Comparison of ENCODE assay signal across 13 cellular contexts in the genomic region with DNA sequence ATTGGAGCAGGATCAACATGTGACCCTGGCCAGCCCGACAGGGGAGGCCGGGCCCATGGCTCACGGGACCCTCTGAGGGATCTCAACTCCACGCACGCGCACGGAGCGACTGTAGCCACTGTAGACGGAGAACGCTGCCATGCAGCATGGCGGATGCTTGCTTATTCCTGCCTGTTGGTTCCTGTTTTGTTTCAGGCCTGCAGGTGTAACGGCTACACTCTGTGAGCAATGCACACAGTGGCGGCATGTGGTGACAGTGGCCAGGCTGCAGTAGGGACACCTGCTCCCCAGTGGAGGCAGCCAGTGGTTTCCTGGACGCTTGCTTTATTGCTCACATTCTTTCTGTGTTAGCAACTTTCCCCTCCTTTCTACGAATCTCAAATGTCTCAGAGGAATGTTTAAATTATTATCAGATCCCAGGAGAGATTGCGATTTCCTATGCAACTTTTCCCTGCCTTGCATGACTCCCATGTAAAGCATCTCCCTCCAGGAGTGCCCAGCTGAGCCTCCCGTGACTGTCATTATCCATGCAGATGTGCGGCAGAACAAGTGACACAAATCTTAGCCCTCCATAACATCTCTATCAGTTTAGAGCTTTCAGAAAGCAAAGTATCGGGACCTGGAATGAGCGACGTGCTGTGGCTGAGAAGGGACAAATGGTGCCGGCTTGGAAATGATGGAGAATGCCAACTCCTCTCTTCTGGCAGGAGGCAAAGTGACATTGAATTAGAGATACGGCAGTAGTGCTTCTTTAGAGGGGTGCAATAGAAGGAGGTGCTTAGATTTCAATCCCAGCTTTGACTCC.
DNase-seq lines count a peak whose midpoint lies in the region; ATAC-seq and TF ChIP-seq lines count a peak whose summit lies in the region.
"Had no signal": no experiment of that assay in that cellular context is flagged by ENCODE, and none has a peak within 500 bp of the region (broad histone marks: within the 10 kb centered on the region; RNA-seq: fewer than 3 reads in every experiment).

No MANE protein-coding gene starts in this region.

- TF ChIP-seq EP300 in esophagus muscularis mucosa (IDR thresholded peaks at IDR 0.05): no peak
- no peak for TF ChIP-seq EP300 in transverse colon (IDR thresholded peaks at IDR 0.05; ENCODE audit: low read depth)

- CTCF ChIA-PET in BJ (lab: Yijun Ruan, JAX): interaction anchor here (0.9 to 2.9 kb wide), 6 partner anchors 10 to 149 kb away, joined by 3 to 13 read pairs (median 3); no protein-coding TSS in a partner anchor
- CTCF ChIA-PET in CD8-positive, alpha-beta T cell (lab: Charles Lee): no interaction called here

- H2AFZ ChIP-seq in osteoblast (ENCODE audit: low read length): no peak overlapping the region

- no peak overlapping the region for H3K27ac ChIP-seq in esophagus muscularis mucosa (replicated peaks in 1 of 4)
- H3K27ac ChIP-seq in osteoblast (ENCODE audit: low read depth, low read length): no peak overlapping the region
- H3K27ac ChIP-seq in transverse colon: peak overlapping the region in 1 of 4 donors; percentile 41
- H3K27ac ChIP-seq in CD8-positive, alpha-beta T cell (ENCODE audit: low read depth, low read length): no peak overlapping the region

- DNase-seq in BJ (ENCODE audit: low read depth) (peak; percentile 92), LoVo (ENCODE audit: low spot score) (peak; percentile 18), esophagus muscularis mucosa (ENCODE audit: extremely low spot score) (peak; percentile 80), osteoblast (ENCODE audit: insufficient read length, low spot score, missing footprints) (peak; percentile 79), hypothalamus (lab: John Stamatoyannopoulos, UW) (no peak), transverse colon (no peak), NCI-H2029 treated with DMSO at 0.1 percent for 48 hours (lab: John Stamatoyannopoulos, UW) (no peak)
- DNase-seq in CD8-positive, alpha-beta T cell: no peak
- DNase-seq: activated CD4-positive, alpha-beta T cell treated with anti-CD3 and anti-CD28 coated beads, Interleukin-2, amount 50 U/mL, for 48 hours; NCI-H1417 treated with DMSO at 0.1 percent for 48 hours; stimulated activated CD4-positive, alpha-beta T cell treated with anti-CD3 and anti-CD28 coated beads, Interleukin-1b, Interleukin-23, amount 100 ng/mL, for 48 hours had no signal

- no peaks in the 10 kb centered on the region for H3K79me2 ChIP-seq in osteoblast (ENCODE audit: insufficient read depth, low read length)

- no peak overlapping the region for H3K4me3 ChIP-seq in BJ (ENCODE audit: low read depth, low read length)
- no peak overlapping the region for H3K4me3 ChIP-seq in esophagus muscularis mucosa
- no peak overlapping the region for H3K4me3 ChIP-seq in osteoblast (ENCODE audit: insufficient read depth, low read length)
- H3K4me3 ChIP-seq in transverse colon: no peak overlapping the region
- H3K4me3 ChIP-seq in CD8-positive, alpha-beta T cell (ENCODE audit: low read depth, low read length): no peak overlapping the region

- no peaks in the 10 kb centered on the region for H3K4me1 Mint-ChIP-seq in CD8-positive, alpha-beta T cell (ENCODE audit: low read depth)
- H3K4me1 Mint-ChIP-seq: memory B cell had no signal

- no peaks in the 10 kb centered on the region for H3K27me3 Mint-ChIP-seq in CD8-positive, alpha-beta T cell (ENCODE audit: low read depth)

- WGBS in esophagus muscularis mucosa: 86% methylated on average over 23 of the region's 23 CpGs
- 76 to 96% methylated on average over 5 to 23 of the region's 23 CpGs for WGBS in transverse colon (ENCODE audit: low coverage in 1 of 2), 2 donors

- TF ChIP-seq CTCF in BJ (IDR thresholded peaks at IDR 0.05; ENCODE audit: insufficient read depth, low read depth, low read length): no peak; the same call in 1 of the 2 replicates
- no peak for TF ChIP-seq CTCF in esophagus muscularis mucosa (IDR thresholded peaks at IDR 0.05)
- no peak for TF ChIP-seq CTCF in osteoblast (IDR thresholded peaks at IDR 0.05; ENCODE audit: extremely low read depth, low read depth, low read length)
- TF ChIP-seq CTCF in transverse colon (IDR thresholded peaks at IDR 0.05): no peak
- no peak for TF ChIP-seq CTCF in CD8-positive, alpha-beta T cell (IDR thresholded peaks at IDR 0.05)

- H3K36me3 ChIP-seq in BJ (ENCODE audit: control insufficient read depth, insufficient read depth, low read length): no peaks in the 10 kb centered on the region
- no peaks in the 10 kb centered on the region for H3K36me3 ChIP-seq in esophagus muscularis mucosa
- no peaks in the 10 kb centered on the region for H3K36me3 ChIP-seq in osteoblast (ENCODE audit: insufficient read depth, low read length)
- H3K36me3 ChIP-seq in transverse colon: no peaks in the 10 kb centered on the region
- no peaks in the 10 kb centered on the region for H3K36me3 ChIP-seq in CD8-positive, alpha-beta T cell (ENCODE audit: insufficient read depth, low read length)

- no peak overlapping the region for H3K4me2 ChIP-seq in osteoblast (ENCODE audit: insufficient read depth, low read length)

- in situ Hi-C loops in transverse colon (cut with MboI; ENCODE audit: low pct_ligation_motif_present in 1 of 4, low pct_unique_long_range_greater_than_20kb in 1 of 4, low sequenced_read_pairs in 3 of 4): no loop called here

- POLR2A ChIA-PET in BJ (lab: Charles Lee): no interaction called here
- POLR2A ChIA-PET in CD8-positive, alpha-beta T cell (lab: Charles Lee): no interaction called here

- H3K36me3 Mint-ChIP-seq in CD8-positive, alpha-beta T cell: no peaks in the 10 kb centered on the region
- H3K36me3 Mint-ChIP-seq: memory B cell had no signal

- H3K4me1 ChIP-seq in esophagus muscularis mucosa: no peaks in the 10 kb centered on the region
- no peaks in the 10 kb centered on the region for H3K4me1 ChIP-seq in osteoblast (ENCODE audit: insufficient read depth, low read length)
- no peaks in the 10 kb centered on the region for H3K4me1 ChIP-seq in transverse colon
- H3K4me1 ChIP-seq in CD8-positive, alpha-beta T cell (ENCODE audit: insufficient read depth, low read length): no peaks in the 10 kb centered on the region

- no peak for TF ChIP-seq POLR2A in esophagus muscularis mucosa (IDR thresholded peaks at IDR 0.05; ENCODE audit: low read depth)
- no peak for TF ChIP-seq POLR2A in transverse colon (IDR thresholded peaks at IDR 0.05)

- no peaks in the 10 kb centered on the region for H4K20me1 ChIP-seq in osteoblast (ENCODE audit: insufficient read depth, low read length)

- no peak for ATAC-seq in CD8-positive, alpha-beta T cell

- H3K4me3 Mint-ChIP-seq in CD8-positive, alpha-beta T cell: no peak overlapping the region
- H3K4me3 Mint-ChIP-seq: memory B cell had no signal

- no peaks in the 10 kb centered on the region for H3K9me3 Mint-ChIP-seq in CD8-positive, alpha-beta T cell
- H3K9me3 Mint-ChIP-seq: memory B cell had no signal

- H3K27ac Mint-ChIP-seq in CD8-positive, alpha-beta T cell: no peak overlapping the region
- H3K27ac Mint-ChIP-seq: memory B cell, progenitor cell of endocrine pancreas had no signal

- intact Hi-C loops in esophagus muscularis mucosa (cut with DNase I) (no loop called here), transverse colon (cut with DNase I; ENCODE audit: low total_unique reads) (no loop called here)
- intact Hi-C loops in CD8-positive, alpha-beta T cell (cut with DNase I, micrococcal nuclease): no loop called here

- peaks cover 5% of the 10 kb centered on the region; the same call in 1 of the 2 replicates for H3K27me3 ChIP-seq in BJ (ENCODE audit: control insufficient read depth, insufficient read depth, low read length)
- H3K27me3 ChIP-seq in esophagus muscularis mucosa: no peaks in the 10 kb centered on the region
- peaks cover 32% of the 10 kb centered on the region for H3K27me3 ChIP-seq in osteoblast (ENCODE audit: insufficient read depth, low read length)
- H3K27me3 ChIP-seq in transverse colon: no peaks in the 10 kb centered on the region
- no peaks in the 10 kb centered on the region for H3K27me3 ChIP-seq in CD8-positive, alpha-beta T cell (ENCODE audit: insufficient read depth, low read length)

- no peaks in the 10 kb centered on the region for H3K9me3 ChIP-seq in esophagus muscularis mucosa
- H3K9me3 ChIP-seq in osteoblast (ENCODE audit: low read depth, low read length): no peaks in the 10 kb centered on the region
- H3K9me3 ChIP-seq in transverse colon: no peaks in the 10 kb centered on the region
- no peaks in the 10 kb centered on the region for H3K9me3 ChIP-seq in CD8-positive, alpha-beta T cell (ENCODE audit: low read length)

Comparison
In these comparisons a context has a peak if more than half of its experiments do, and no peak if none do; other contexts are left out.
1. DNase-seq: peak in BJ (single experiment), LoVo (single experiment), esophagus muscularis mucosa (single experiment) and osteoblast (single experiment); none in hypothalamus (0 of 51), transverse colon (single experiment), NCI-H2029 treated with DMSO at 0.1 percent for 48 hours (single experiment) and CD8-positive, alpha-beta T cell (0 of 7).